Comparison of ENCODE assay signal across 23 cellular contexts in genomic region chr5:31845351-31845750, GRCh38.
"Had no signal": no experiment of that assay in that cellular context is flagged by ENCODE, and none has a peak within 500 bp of the region (broad histone marks: within the 10 kb centered on the region; RNA-seq: fewer than 3 reads in every experiment).

No MANE protein-coding gene starts in this region.

- H3K4me3 Mint-ChIP-seq: activated T-cell treated with anti-CD3 and anti-CD28 coated beads, Interleukin-2, amount 50 U/mL, for 72 hours; memory B cell; naive thymus-derived CD8-positive, alpha-beta T cell; stimulated activated naive CD8-positive, alpha-beta T cell treated with anti-CD3 and anti-CD28 coated beads, Interleukin-15, Interleukin-2, amounts not matched to agents 100 ng/mL and 50 ng/mL, for 24 hours had no signal

- H3K27me3 ChIP-seq: ascending aorta, gastrocnemius medialis, pancreas, right lobe of liver, suprapubic skin, transverse colon, vagina had no signal

- H3K4me1 ChIP-seq: ascending aorta, pancreas, right lobe of liver, suprapubic skin, transverse colon, vagina had no signal

- H3K27me3 Mint-ChIP-seq: memory B cell; naive thymus-derived CD8-positive, alpha-beta T cell; stimulated activated naive CD8-positive, alpha-beta T cell treated with anti-CD3 and anti-CD28 coated beads, Interleukin-15, Interleukin-2, amounts not matched to agents 100 ng/mL and 50 ng/mL, for 24 hours had no signal

- H3K9me3 Mint-ChIP-seq: activated T-cell treated with anti-CD3 and anti-CD28 coated beads, Interleukin-2, amount 50 U/mL, for 72 hours; memory B cell; naive thymus-derived CD8-positive, alpha-beta T cell; stimulated activated naive CD8-positive, alpha-beta T cell treated with anti-CD3 and anti-CD28 coated beads, Interleukin-15, Interleukin-2, amounts not matched to agents 100 ng/mL and 50 ng/mL, for 24 hours had no signal

- H3K27ac ChIP-seq: ascending aorta, gastrocnemius medialis, left ventricle myocardium inferior, pancreas, right lobe of liver, suprapubic skin, transverse colon, vagina had no signal

- DNase-seq: activated CD4-positive, alpha-beta T cell treated with anti-CD3 and anti-CD28 coated beads, Interleukin-2, amount 50 U/mL, for 1 hour; activated CD8-positive, alpha-beta memory T cell treated with anti-CD3 and anti-CD28 coated beads for 24 hours; activated effector memory CD4-positive, alpha-beta T cell treated with anti-CD3 and anti-CD28 coated beads, Interleukin-2, amount 50 U/mL, for 16 hours; activated naive CD4-positive, alpha-beta T cell treated with anti-CD3 and anti-CD28 coated beads, Interleukin-2, amount 50 U/mL, for 16 hours; activated T-cell treated with anti-CD3 and anti-CD28 coated beads, Interleukin-2, amount 50 U/mL, for 72 hours; caudate nucleus; erythroblast; gastrocnemius medialis; head of caudate nucleus; left ventricle myocardium inferior; naive thymus-derived CD8-positive, alpha-beta T cell; pancreas; right lobe of liver; small intestine; stimulated activated CD4-positive, alpha-beta T cell treated with anti-CD3 and anti-CD28 coated beads, Interleukin-15, amount 100 ng/mL, for 24 hours; stimulated activated CD4-positive, alpha-beta T cell treated with anti-CD3 and anti-CD28 coated beads, Interleukin-2, amount 100 ng/mL, for 48 hours; transverse colon had no signal

- H3K4me1 Mint-ChIP-seq: memory B cell had no signal

- H3K4me3 ChIP-seq: ascending aorta, gastrocnemius medialis, left ventricle myocardium inferior, pancreas, right lobe of liver, suprapubic skin, transverse colon, vagina had no signal

- ATAC-seq: activated CD4-positive, CD25-positive, alpha-beta regulatory T cell treated with anti-CD3 and anti-CD28 coated beads, Interleukin-2, amount 50 U/mL, for 24 hours; activated T-cell treated with anti-CD3 and anti-CD28 coated beads, Interleukin-2, amount 50 U/mL, for 72 hours; gastrocnemius medialis; naive thymus-derived CD8-positive, alpha-beta T cell had no signal

- H3K27ac Mint-ChIP-seq: activated T-cell treated with anti-CD3 and anti-CD28 coated beads, Interleukin-2, amount 50 U/mL, for 72 hours; memory B cell; naive thymus-derived CD8-positive, alpha-beta T cell; stimulated activated naive CD8-positive, alpha-beta T cell treated with anti-CD3 and anti-CD28 coated beads, Interleukin-15, Interleukin-2, amounts not matched to agents 100 ng/mL and 50 ng/mL, for 24 hours had no signal
